Comparison of ENCODE assay signal across 30 cellular contexts in genomic region chr4:34615315-34615714, GRCh38.
"Had no signal": no experiment of that assay in that cellular context is flagged by ENCODE, and none has a peak within 500 bp of the region (broad histone marks: within the 10 kb centered on the region; RNA-seq: fewer than 3 reads in every experiment).

No MANE protein-coding gene starts in this region.

- H3K27ac ChIP-seq: ascending aorta, cardiac muscle cell, VCaP had no signal

- FAIRE-seq: bronchial epithelial cell, TTC549 had no signal

- DNase-seq: activated B cell treated with CpG ODN at 0.5 μM for 24 hours; activated CD4-positive, alpha-beta memory T cell treated with anti-CD3 and anti-CD28 coated beads for 36 hours; activated CD4-positive, alpha-beta T cell treated with anti-CD3 and anti-CD28 coated beads for 4 hours; activated CD4-positive, alpha-beta T cell treated with anti-CD3 and anti-CD28 coated beads, Interleukin-2, amount 10 ng/mL, durations not matched to agents 24 days and 14 days; activated CD4-positive, alpha-beta T cell treated with anti-CD3 and anti-CD28 coated beads, Interleukin-2, amount 50 U/mL, for 1 hour; activated CD4-positive, alpha-beta T cell treated with anti-CD3 and anti-CD28 coated beads, Interleukin-2, amount 50 U/mL, for 4 hours; activated CD4-positive, CD25-positive, alpha-beta regulatory T cell treated with anti-CD3 and anti-CD28 coated beads, Interleukin-2, amount 50 U/mL, for 72 hours; activated CD8-positive, alpha-beta memory T cell treated with anti-CD3 and anti-CD28 coated beads, Interleukin-2, amount 50 U/mL, for 4 hours; activated CD8-positive, alpha-beta T cell treated with anti-CD3 and anti-CD28 coated beads for 36 hours; activated effector memory CD4-positive, alpha-beta T cell treated with anti-CD3 and anti-CD28 coated beads, Interleukin-2, amount 50 U/mL, for 16 hours; activated naive CD4-positive, alpha-beta T cell treated with anti-CD3 and anti-CD28 coated beads, Interleukin-2, amount 10 ng/mL, durations not matched to agents 7 days and 5 days; activated naive CD4-positive, alpha-beta T cell treated with Interleukin-2 at 50 U/mL for 16 hours; activated naive CD8-positive, alpha-beta T cell treated with anti-CD3 and anti-CD28 coated beads, Interleukin-2, amount 10 ng/mL, durations not matched to agents 7 days and 5 days; activated naive CD8-positive, alpha-beta T cell treated with anti-CD3 and anti-CD28 coated beads, Interleukin-2, amount 50 U/mL, for 24 hours; activated T-cell treated with anti-CD3 and anti-CD28 coated beads for 4 hours; activated T-cell treated with anti-CD3 and anti-CD28 coated beads, Interleukin-2, amount 50 U/mL, for 1 hour; activated T-cell treated with anti-CD3 and anti-CD28 coated beads, Interleukin-2, amount 50 U/mL, for 4 hours; activated T-cell treated with anti-CD3 and anti-CD28 coated beads, Interleukin-2, amount 50 U/mL, for 72 hours; amygdala; anterior cingulate cortex; caudate nucleus; cerebellar nuclear complex; T-helper 2 cell; T-helper 9 cell had no signal

- H3K4me1 ChIP-seq: ascending aorta had no signal

- H3K27me3 ChIP-seq: ascending aorta, cardiac muscle cell had no signal

- ATAC-seq: activated CD8-positive, alpha-beta T cell treated with anti-CD3 and anti-CD28 coated beads for 36 hours; activated naive CD8-positive, alpha-beta T cell treated with anti-CD3 and anti-CD28 coated beads, Interleukin-2, amount 50 U/mL, for 24 hours; activated T-cell treated with anti-CD3 and anti-CD28 coated beads, Interleukin-2, amount 50 U/mL, for 4 hours; activated T-cell treated with anti-CD3 and anti-CD28 coated beads, Interleukin-2, amount 50 U/mL, for 72 hours; activated T-helper 17 cell treated with anti-CD3 and anti-CD28 coated beads, Interleukin-2, amount 50 U/mL, for 72 hours had no signal

- H3K36me3 ChIP-seq: ascending aorta, cardiac muscle cell had no signal

- H3K4me3 ChIP-seq: ascending aorta, cardiac muscle cell had no signal

- H3K9me3 ChIP-seq: ascending aorta had no signal
